ENCODE assay signal across 8 cellular contexts in genomic region chr1:11059166-11059989, GRCh38. TPM values are rescaled to one million over a fixed set of nuclear protein-coding genes. Genes with fewer than 3 reads are reported as not detected.
DNase-seq lines count a peak whose midpoint lies in the region; ATAC-seq, FAIRE-seq and TF ChIP-seq lines count a peak whose summit lies in the region.

No MANE protein-coding gene starts in this region.

- H2AFZ ChIP-seq in KMS-11 (ENCODE audit: low read depth) (0 out of 2 replicates have a peak overlapping the region, but pooled peaks have one; percentile 57), HepG2 (ENCODE audit: low read length) (no peak overlapping the region)

- H3K4me3 ChIP-seq in KMS-11 (IDR thresholded peaks at IDR 0.05; ENCODE audit: insufficient read depth, low read depth, low read length) = peak overlapping the region; percentile 77
- H3K4me3 ChIP-seq in adipocyte (ENCODE audit: low read length) = peak overlapping the region; percentile 96
- peak overlapping the region; percentile 85 to 97 (median 86) for H3K4me3 ChIP-seq in HepG2 (replicated peaks in 1 of 3; ENCODE audit: insufficient read depth in 1 of 3, low read depth in 2 of 3, low read length in 3 of 3)
- H3K4me3 ChIP-seq in suprapubic skin = peak overlapping the region; percentile 83

- WGBS in HepG2 (ENCODE audit: low lambda C conversion rate) = no CpG with 5 or more reads among the region's 75 CpGs
- 8% methylated on average over 2 of the region's 75 CpGs for WGBS in suprapubic skin

- FAIRE-seq in HepG2 (lab: Jason Lieb, UNC) = no peak

- POLR2A ChIA-PET in HepG2 (lab: Yijun Ruan, JAX) = interaction anchor here (0.6 to 2.8 kb wide), 7 partner anchors 9 to 208 kb away, joined by 3 to 18 read pairs (median 3); partner anchors contain the start of genes EXOSC10, MASP2, MTOR and TARDBP

- peak overlapping the region; percentile 89 for H3K9ac ChIP-seq in KMS-11
- H3K9ac ChIP-seq in adipocyte (ENCODE audit: low read length) = peak overlapping the region; percentile 94
- H3K9ac ChIP-seq in HepG2 (ENCODE audit: insufficient read depth, low read depth, low read length) = peak overlapping the region; percentile 91

- CTCF ChIA-PET in HepG2 (lab: Yijun Ruan, JAX; ENCODE audit: low intra/inter-chr PET ratio, low total read pairs) = interaction anchor here (1.5 kb wide), 1 partner anchor 22 kb away, joined by 5 read pairs; no protein-coding TSS in a partner anchor

- TF ChIP-seq POLR2A in HepG2 (IDR thresholded peaks at IDR 0.05; ENCODE audit: insufficient read depth in 1 of 2, low read depth in 2 of 2, low read length in 2 of 2) = peak; percentile 2 to 41; a peak in 2 of 4 replicates
- no peak for TF ChIP-seq POLR2A in suprapubic skin (IDR thresholded peaks at IDR 0.05)

- TF ChIP-seq CTCF in KMS-11 (conservative IDR thresholded peaks at IDR 0.05; ENCODE audit: low read depth, low read length) (no peak), HepG2 (CRISPR knock-in tag; IDR thresholded peaks at IDR 0.05) (no peak), suprapubic skin (IDR thresholded peaks at IDR 0.05) (no peak)

- TF ChIP-seq RAD21 in HepG2 (CRISPR knock-in tag; IDR thresholded peaks at IDR 0.05) = no peak

- no TSS peak for BruUV-seq in HepG2 (replicated peaks; lab: Mats Ljungman, UMichigan)

- H3K36me3 ChIP-seq in KMS-11 (ENCODE audit: insufficient read depth) = peaks cover 12% of the 10 kb centered on the region; the same call in 1 of the 2 replicates
- H3K36me3 ChIP-seq in adipocyte (ENCODE audit: control insufficient read depth, insufficient read depth, low read length, severe bottlenecking) = peaks cover 24% of the 10 kb centered on the region
- H3K36me3 ChIP-seq in HepG2 (replicated peaks in 1 of 2; ENCODE audit: control insufficient read depth in 1 of 2, insufficient read depth in 2 of 2, low read length in 2 of 2) = peaks cover 3 to 33% of the 10 kb centered on the region in 2 experiments; a peak in 4 of 5 replicates
- peaks cover 29% of the 10 kb centered on the region for H3K36me3 ChIP-seq in suprapubic skin

- H3K27me3 ChIP-seq in KMS-11 (ENCODE audit: insufficient read depth, low read depth) (no peaks in the 10 kb centered on the region), adipocyte (replicated peaks; ENCODE audit: control insufficient read depth, insufficient read depth, low read length) (no peaks in the 10 kb centered on the region), HepG2 (ENCODE audit: control insufficient read depth in 1 of 2, insufficient read depth in 2 of 2, low read length in 2 of 2) (no peaks in the 10 kb centered on the region; a peak in 1 of 5 replicates), suprapubic skin (no peaks in the 10 kb centered on the region)

- intact Hi-C loops in HepG2 (cut with micrococcal nuclease; ENCODE audit: unreplicated experiment) = no loop called here

- DNase-seq in DMS53 treated with DMSO at 0.1 percent for 48 hours (lab: John Stamatoyannopoulos, UW; ENCODE audit: unreplicated experiment) (peak; percentile 18), adipocyte (ENCODE audit: low read depth) (peak; percentile 41), HepG2 (ENCODE audit: low spot score) (no peak), suprapubic skin (ENCODE audit: low spot score in 2 of 2) (no peak), 8988T (no peak), NCI-H524 treated with DMSO at 0.1 percent for 48 hours (lab: John Stamatoyannopoulos, UW) (no peak)

- ATAC-seq in GM21423 (IDR thresholded peaks at IDR 0.05; ENCODE audit: unreplicated experiment) (peak; percentile 12), HepG2 (peak; percentile 6)

- H3K27ac ChIP-seq in KMS-11 (peak overlapping the region; percentile 53), HepG2 (ENCODE audit: extremely low read length, insufficient read depth, low read length) (peak overlapping the region; percentile 73), suprapubic skin (peak overlapping the region; percentile 27)

- in situ Hi-C loops in HepG2 (cut with HindIII; ENCODE audit: extremely low pct_ligation_motif_present, low pct_unique_long_range_greater_than_20kb) = no loop called here

- H3K79me2 ChIP-seq in KMS-11 (ENCODE audit: insufficient read depth, low read depth) (peaks cover 40% of the 10 kb centered on the region), HepG2 (ENCODE audit: insufficient read depth, low read length) (peaks cover 16% of the 10 kb centered on the region)

- no peak for TF ChIP-seq EP300 in HepG2 (IDR thresholded peaks at IDR 0.05; ENCODE audit: low read depth in 2 of 2, low read length in 2 of 2)
- TF ChIP-seq EP300 in HepG2 (CRISPR knock-in tag; IDR thresholded peaks at IDR 0.05; ENCODE audit: borderline replicate concordance) = no peak
- TF ChIP-seq EP300 in suprapubic skin (IDR thresholded peaks at IDR 0.05) = no peak

- peak overlapping the region; percentile 95 for H3K4me2 ChIP-seq in KMS-11
- H3K4me2 ChIP-seq in HepG2 (ENCODE audit: low read depth, low read length) = peak overlapping the region; percentile 89

- H4K20me1 ChIP-seq in KMS-11 (ENCODE audit: insufficient read depth) = no peaks in the 10 kb centered on the region
- no peaks in the 10 kb centered on the region for H4K20me1 ChIP-seq in HepG2 (ENCODE audit: insufficient read depth, low read length)

- H3K9me3 ChIP-seq in adipocyte (ENCODE audit: control insufficient read depth, low read length) (no peaks in the 10 kb centered on the region), HepG2 (ENCODE audit: low read length) (no peaks in the 10 kb centered on the region), suprapubic skin (no peaks in the 10 kb centered on the region)

- H3K4me1 ChIP-seq in KMS-11 (ENCODE audit: low read depth, poor library complexity, severe bottlenecking) (peaks cover 46% of the 10 kb centered on the region), adipocyte (ENCODE audit: control insufficient read depth, insufficient read depth, low read length) (peaks cover 17% of the 10 kb centered on the region), HepG2 (ENCODE audit: insufficient read depth, low read length) (peaks cover 32% of the 10 kb centered on the region), suprapubic skin (peaks cover 30% of the 10 kb centered on the region)

RNA-seq across cellular contexts. Expression of gene SRM, which starts 0.4 kb away (rescaled TPM):
- total RNA-seq in HepG2 (2016; rRNA removed; fragmentation: Illumina TruSeq; extraction: Trizol) = 30.3 and 31.8 TPM in 2 replicates
- total RNA-seq in HepG2 (2016; cell fraction: cytosol; rRNA removed; fragmentation: Illumina TruSeq; extraction: Trizol; ENCODE audit: low read depth) = 135 and 147 TPM in 2 replicates
- 25.7 and 30.7 TPM in 2 replicates for total RNA-seq in HepG2 (2016; cell fraction: insoluble cytoplasmic fraction; rRNA removed; fragmentation: Illumina TruSeq; extraction: Trizol)
- total RNA-seq in HepG2 (2016; cell fraction: membrane; rRNA removed; fragmentation: Illumina TruSeq; extraction: Trizol) = 114 and 136 TPM in 2 replicates
- total RNA-seq in HepG2 (2016; cell fraction: nucleus; rRNA removed; fragmentation: Illumina TruSeq; extraction: Trizol) = 26.5 and 27.5 TPM in 2 replicates
- polyA plus RNA-seq in HepG2 (2011; rRNA removed) = 27.9 and 28.9 TPM in 2 replicates
- polyA plus RNA-seq in HepG2 (2011; cell fraction: cytosol; rRNA removed) = 31.9 and 46.3 TPM in 2 replicates
- polyA plus RNA-seq in HepG2 (2011; cell fraction: nucleus; rRNA removed) = 45.6 and 49.3 TPM in 2 replicates
- 65.4 and 89.3 TPM in 2 replicates for polyA plus RNA-seq in HepG2 (2012)
- 838 and 884 TPM in 2 replicates for polyA plus RNA-seq in HepG2 (2016; cell fraction: cytosol; fragmentation: Illumina TruSeq; extraction: Trizol; ENCODE audit: low read depth)
- 117 and 162 TPM in 2 replicates for polyA plus RNA-seq in HepG2 (2016; cell fraction: insoluble cytoplasmic fraction; fragmentation: Illumina TruSeq; extraction: Trizol; ENCODE audit: low read depth)
- 559 and 572 TPM in 2 replicates for polyA plus RNA-seq in HepG2 (2016; cell fraction: membrane; fragmentation: Illumina TruSeq; extraction: Trizol; ENCODE audit: low read depth)
- polyA plus RNA-seq in HepG2 (2016; cell fraction: nucleus; fragmentation: Illumina TruSeq; extraction: Trizol; ENCODE audit: insufficient read depth, low read depth) = 139 and 141 TPM in 2 replicates
- polyA minus RNA-seq in HepG2 (2011; rRNA and poly(A)+ RNA removed; ENCODE audit: low replicate concordance) = 88.7 and 179 TPM in 2 replicates
- polyA minus RNA-seq in HepG2 (2011; cell fraction: cytosol; rRNA and poly(A)+ RNA removed) = 52.4 and 61.3 TPM in 2 replicates
- 19.2 and 22.9 TPM in 2 replicates for polyA minus RNA-seq in HepG2 (2011; cell fraction: nucleus; rRNA and poly(A)+ RNA removed)
- 10 to 100 TPM; 23.3 to 51.2 (median 46.6) TPM for total RNA-seq in suprapubic skin

RNA-seq across cellular contexts. Expression of gene MASP2, which starts 12.3 kb away (rescaled TPM):
- total RNA-seq in HepG2 (2016; rRNA removed; fragmentation: Illumina TruSeq; extraction: Trizol) = 3.7 and 7.1 TPM in 2 replicates
- 4.0 and 4.1 TPM in 2 replicates for total RNA-seq in HepG2 (2016; cell fraction: cytosol; rRNA removed; fragmentation: Illumina TruSeq; extraction: Trizol; ENCODE audit: low read depth)
- total RNA-seq in HepG2 (2016; cell fraction: insoluble cytoplasmic fraction; rRNA removed; fragmentation: Illumina TruSeq; extraction: Trizol) = 3.6 and 8.1 TPM in 2 replicates
- 4.8 TPM in 2 replicates for total RNA-seq in HepG2 (2016; cell fraction: membrane; rRNA removed; fragmentation: Illumina TruSeq; extraction: Trizol)
- 5.4 and 6.7 TPM in 2 replicates for total RNA-seq in HepG2 (2016; cell fraction: nucleus; rRNA removed; fragmentation: Illumina TruSeq; extraction: Trizol)
- polyA plus RNA-seq in HepG2 (2011; rRNA removed) = 11.8 and 16.7 TPM in 2 replicates
- 10.8 and 16.3 TPM in 2 replicates for polyA plus RNA-seq in HepG2 (2011; cell fraction: cytosol; rRNA removed)
- 17.0 and 17.1 TPM in 2 replicates for polyA plus RNA-seq in HepG2 (2011; cell fraction: nucleus; rRNA removed)
- polyA plus RNA-seq in HepG2 (2012) = 6.6 and 7.0 TPM in 2 replicates
- polyA plus RNA-seq in HepG2 (2016; cell fraction: cytosol; fragmentation: Illumina TruSeq; extraction: Trizol; ENCODE audit: low read depth) = 4.2 and 4.5 TPM in 2 replicates
- polyA plus RNA-seq in HepG2 (2016; cell fraction: insoluble cytoplasmic fraction; fragmentation: Illumina TruSeq; extraction: Trizol; ENCODE audit: low read depth) = 5.6 and 6.9 TPM in 2 replicates
- polyA plus RNA-seq in HepG2 (2016; cell fraction: membrane; fragmentation: Illumina TruSeq; extraction: Trizol; ENCODE audit: low read depth) = 5.1 and 5.7 TPM in 2 replicates
- 23.4 and 24.9 TPM in 2 replicates for polyA plus RNA-seq in HepG2 (2016; cell fraction: nucleus; fragmentation: Illumina TruSeq; extraction: Trizol; ENCODE audit: insufficient read depth, low read depth)
- polyA minus RNA-seq in HepG2 (2011; rRNA and poly(A)+ RNA removed; ENCODE audit: low replicate concordance) = 1.6 and 14.9 TPM in 2 replicates
- 5.7 and 6.9 TPM in 2 replicates for polyA minus RNA-seq in HepG2 (2011; cell fraction: cytosol; rRNA and poly(A)+ RNA removed)
- 9.3 and 9.4 TPM in 2 replicates for polyA minus RNA-seq in HepG2 (2011; cell fraction: nucleus; rRNA and poly(A)+ RNA removed)
- total RNA-seq in suprapubic skin = under 1 TPM in 1 of 4 donors, not detected in 3; 0.53 TPM

RNA-seq across cellular contexts. Expression of gene EXOSC10, which starts 40.3 kb away (rescaled TPM):
- total RNA-seq in HepG2 (2016; rRNA removed; fragmentation: Illumina TruSeq; extraction: Trizol) (67.6 and 68.7 TPM in 2 replicates), suprapubic skin (100 to 1,000 TPM in 1 of 4 donors, 10 to 100 TPM in 3; 45.7 to 127 (median 68.7) TPM)
- total RNA-seq in HepG2 (2016; cell fraction: cytosol; rRNA removed; fragmentation: Illumina TruSeq; extraction: Trizol; ENCODE audit: low read depth) = 16.6 and 19.3 TPM in 2 replicates
- total RNA-seq in HepG2 (2016; cell fraction: insoluble cytoplasmic fraction; rRNA removed; fragmentation: Illumina TruSeq; extraction: Trizol) = 64.1 and 68.9 TPM in 2 replicates
- 19.3 and 22.8 TPM in 2 replicates for total RNA-seq in HepG2 (2016; cell fraction: membrane; rRNA removed; fragmentation: Illumina TruSeq; extraction: Trizol)
- total RNA-seq in HepG2 (2016; cell fraction: nucleus; rRNA removed; fragmentation: Illumina TruSeq; extraction: Trizol) = 56.2 and 67.2 TPM in 2 replicates
- 37.4 and 48.4 TPM in 2 replicates for polyA plus RNA-seq in HepG2 (2011; rRNA removed)
- 33.5 and 35.4 TPM in 2 replicates for polyA plus RNA-seq in HepG2 (2011; cell fraction: cytosol; rRNA removed)
- polyA plus RNA-seq in HepG2 (2011; cell fraction: nucleus; rRNA removed) = 128 and 156 TPM in 2 replicates
- 38.0 and 43.1 TPM in 2 replicates for polyA plus RNA-seq in HepG2 (2012)
- polyA plus RNA-seq in HepG2 (2016; cell fraction: cytosol; fragmentation: Illumina TruSeq; extraction: Trizol; ENCODE audit: low read depth) = 7.9 and 8.4 TPM in 2 replicates
- polyA plus RNA-seq in HepG2 (2016; cell fraction: insoluble cytoplasmic fraction; fragmentation: Illumina TruSeq; extraction: Trizol; ENCODE audit: low read depth) = 64.7 and 72.3 TPM in 2 replicates
- polyA plus RNA-seq in HepG2 (2016; cell fraction: membrane; fragmentation: Illumina TruSeq; extraction: Trizol; ENCODE audit: low read depth) = 9.4 and 13.9 TPM in 2 replicates
- 144 and 154 TPM in 2 replicates for polyA plus RNA-seq in HepG2 (2016; cell fraction: nucleus; fragmentation: Illumina TruSeq; extraction: Trizol; ENCODE audit: insufficient read depth, low read depth)
- 34.2 and 70.1 TPM in 2 replicates for polyA minus RNA-seq in HepG2 (2011; rRNA and poly(A)+ RNA removed; ENCODE audit: low replicate concordance)
- polyA minus RNA-seq in HepG2 (2011; cell fraction: cytosol; rRNA and poly(A)+ RNA removed) = 21.7 and 22.2 TPM in 2 replicates
- 95.5 and 98.0 TPM in 2 replicates for polyA minus RNA-seq in HepG2 (2011; cell fraction: nucleus; rRNA and poly(A)+ RNA removed)

RNA-seq across cellular contexts. Expression of gene TARDBP, which starts 46.9 kb away (rescaled TPM):
- total RNA-seq in HepG2 (2016; rRNA removed; fragmentation: Illumina TruSeq; extraction: Trizol) = 62.4 and 159 TPM in 2 replicates
- 18.0 and 22.2 TPM in 2 replicates for total RNA-seq in HepG2 (2016; cell fraction: cytosol; rRNA removed; fragmentation: Illumina TruSeq; extraction: Trizol; ENCODE audit: low read depth)
- 61.9 and 166 TPM in 2 replicates for total RNA-seq in HepG2 (2016; cell fraction: insoluble cytoplasmic fraction; rRNA removed; fragmentation: Illumina TruSeq; extraction: Trizol)
- total RNA-seq in HepG2 (2016; cell fraction: membrane; rRNA removed; fragmentation: Illumina TruSeq; extraction: Trizol) = 44.5 and 57.9 TPM in 2 replicates
- total RNA-seq in HepG2 (2016; cell fraction: nucleus; rRNA removed; fragmentation: Illumina TruSeq; extraction: Trizol) = 75.1 and 75.6 TPM in 2 replicates
- 78.1 and 93.0 TPM in 2 replicates for polyA plus RNA-seq in HepG2 (2011; rRNA removed)
- 52.7 and 80.2 TPM in 2 replicates for polyA plus RNA-seq in HepG2 (2011; cell fraction: cytosol; rRNA removed)
- 205 and 230 TPM in 2 replicates for polyA plus RNA-seq in HepG2 (2011; cell fraction: nucleus; rRNA removed)
- polyA plus RNA-seq in HepG2 (2012) = 127 and 172 TPM in 2 replicates
- 10.2 and 11.3 TPM in 2 replicates for polyA plus RNA-seq in HepG2 (2016; cell fraction: cytosol; fragmentation: Illumina TruSeq; extraction: Trizol; ENCODE audit: low read depth)
- 370 and 411 TPM in 2 replicates for polyA plus RNA-seq in HepG2 (2016; cell fraction: insoluble cytoplasmic fraction; fragmentation: Illumina TruSeq; extraction: Trizol; ENCODE audit: low read depth)
- 38.9 and 43.1 TPM in 2 replicates for polyA plus RNA-seq in HepG2 (2016; cell fraction: membrane; fragmentation: Illumina TruSeq; extraction: Trizol; ENCODE audit: low read depth)
- 236 and 265 TPM in 2 replicates for polyA plus RNA-seq in HepG2 (2016; cell fraction: nucleus; fragmentation: Illumina TruSeq; extraction: Trizol; ENCODE audit: insufficient read depth, low read depth)
- 37.3 and 69.3 TPM in 2 replicates for polyA minus RNA-seq in HepG2 (2011; rRNA and poly(A)+ RNA removed; ENCODE audit: low replicate concordance)
- polyA minus RNA-seq in HepG2 (2011; cell fraction: cytosol; rRNA and poly(A)+ RNA removed) = 75.8 and 85.2 TPM in 2 replicates
- polyA minus RNA-seq in HepG2 (2011; cell fraction: nucleus; rRNA and poly(A)+ RNA removed) = 227 and 240 TPM in 2 replicates
- 100 to 1,000 TPM in 3 of 4 donors, 10 to 100 TPM in 1; 92.7 to 287 (median 156) TPM for total RNA-seq in suprapubic skin

Comparison
In these comparisons a context has a peak if more than half of its experiments do, and no peak if none do; other contexts are left out.
1. DNase-seq: peak in DMS53 treated with DMSO at 0.1 percent for 48 hours (single experiment) and adipocyte (single experiment); none in HepG2 (single experiment), suprapubic skin (0 of 2), 8988T (single experiment) and NCI-H524 treated with DMSO at 0.1 percent for 48 hours (single experiment).
2. POLR2A ChIP-seq: peak in HepG2 (2 of 2); none in suprapubic skin (0 of 2).
3. Peak in every context shown above with its lines, with median percentiles within 50 percentile points of each other: H3K27ac ChIP-seq, H3K4me3 ChIP-seq and H3K9ac ChIP-seq.